8 cellular contexts compared by ENCODE assay signal in genomic region chr4:15001248-15001824, GRCh38. TPM values are rescaled to one million over a fixed set of nuclear protein-coding genes. Genes with fewer than 3 reads are reported as not detected.
DNase-seq lines count a peak whose midpoint lies in the region; ATAC-seq, FAIRE-seq and TF ChIP-seq lines count a peak whose summit lies in the region.

No MANE protein-coding gene starts in this region.

- DNase-seq in CD4-positive, alpha-beta T cell = peak in 9 of 10 experiments; percentile 8 to 51 (median 25)
- peak; percentile 53 for DNase-seq in PC-3
- peak; percentile 52 for DNase-seq in activated naive CD4-positive, alpha-beta T cell treated with Interleukin-2 at 50 U/mL for 16 hours
- peak; percentile 33 to 42 for DNase-seq in frontal cortex (ENCODE audit: low spot score in 2 of 2)
- DNase-seq in neural progenitor cell (ENCODE audit: low spot score) = peak; percentile 73
- peak; percentile 18 to 84 (median 67) for DNase-seq in substantia nigra (lab: John Stamatoyannopoulos, UW)

- H4K20me1 ChIP-seq in PC-3 (ENCODE audit: low read length) (0 out of 2 replicates have a peak, but pooled peaks cover 5% of the 10 kb centered on the region), neural progenitor cell (ENCODE audit: low read depth) (peaks cover 16% of the 10 kb centered on the region)

- no peak for TF ChIP-seq CTCF in CD4-positive, alpha-beta T cell (IDR thresholded peaks at IDR 0.05)
- TF ChIP-seq CTCF in PC-3 (conservative IDR thresholded peaks at IDR 0.05; ENCODE audit: low read depth, low read length) (no peak), neural progenitor cell (IDR thresholded peaks at IDR 0.05) (peak; percentile 18)

- intact Hi-C loops in CD4-positive, alpha-beta T cell (cut with DNase I, micrococcal nuclease) = loop anchor here in 1 of 2 experiments (5.0 kb wide), 3 partner anchors 1226 to 1519 kb away; partner anchors contain the start of genes BOD1L1, RAB28 and TAPT1
- intact Hi-C loops in PC-3 (cut with micrococcal nuclease) = loop anchor here (1.0 to 10.0 kb wide), 5 partner anchors 84 to 1347 kb away; no protein-coding TSS in a partner anchor

- POLR2A ChIA-PET in CD4-positive, alpha-beta T cell (lab: Charles Lee) = interaction anchor here (1.0 to 1.8 kb wide), 6 partner anchors 15 to 715 kb away, joined by 3 to 7 read pairs (median 4); partner anchors contain the start of gene FBXL5
- POLR2A ChIA-PET in PC-3 (lab: Charles Lee; ENCODE audit: unreplicated experiment) = interaction anchor here (0.7 kb wide), 1 partner anchor 122 kb away, joined by 4 read pairs; no protein-coding TSS in a partner anchor

- no peak for FAIRE-seq in frontal cortex (lab: Jason Lieb, UNC)

- H3K4me2 ChIP-seq in PC-3 (ENCODE audit: low read length) = peak overlapping the region; percentile 93
- H3K4me2 ChIP-seq in neural progenitor cell = peak overlapping the region; percentile 89

- peaks cover 23% of the 10 kb centered on the region for H3K36me3 Mint-ChIP-seq in CD4-positive, alpha-beta T cell (ENCODE audit: low read depth)
- H3K36me3 Mint-ChIP-seq in neural progenitor cell = no peaks in the 10 kb centered on the region

- H3K9me3 ChIP-seq in CD4-positive, alpha-beta T cell (ENCODE audit: control insufficient read depth, low read length) = no peaks in the 10 kb centered on the region
- H3K9me3 ChIP-seq in PC-3 (ENCODE audit: low read length) = no peaks in the 10 kb centered on the region
- no peaks in the 10 kb centered on the region for H3K9me3 ChIP-seq in neural progenitor cell (ENCODE audit: low read depth)

- H3K27ac Mint-ChIP-seq in CD4-positive, alpha-beta T cell = peak overlapping the region; percentile 99
- H3K27ac Mint-ChIP-seq in neural progenitor cell = no peak overlapping the region

- no peaks in the 10 kb centered on the region for H3K27me3 ChIP-seq in CD4-positive, alpha-beta T cell (ENCODE audit: control insufficient read depth, insufficient read depth, low read length)
- H3K27me3 ChIP-seq in PC-3 (ENCODE audit: low read length) (no peaks in the 10 kb centered on the region), neural progenitor cell (peaks cover 26% of the 10 kb centered on the region)

- H3K27me3 Mint-ChIP-seq in CD4-positive, alpha-beta T cell = no peaks in the 10 kb centered on the region
- H3K27me3 Mint-ChIP-seq in neural progenitor cell (ENCODE audit: insufficient read depth, low read depth) = peaks cover 13% of the 10 kb centered on the region

- H3K36me3 ChIP-seq in PC-3 (ENCODE audit: low read depth, low read length) (no peaks in the 10 kb centered on the region), neural progenitor cell (no peaks in the 10 kb centered on the region)

- H3K9me2 ChIP-seq in PC-3 (replicated peaks; ENCODE audit: low read length) = no peaks in the 10 kb centered on the region

- H3K4me3 Mint-ChIP-seq in CD4-positive, alpha-beta T cell = peak overlapping the region; percentile 99
- H3K4me3 Mint-ChIP-seq in neural progenitor cell = peak overlapping the region; percentile 89

- H3F3A ChIP-seq in PC-3 (ENCODE audit: low read length, unreplicated experiment) (no peaks in the 10 kb centered on the region), neural progenitor cell (ENCODE audit: low read depth) (peaks cover 14% of the 10 kb centered on the region)

- H3K27ac ChIP-seq in CD4-positive, alpha-beta T cell (ENCODE audit: low read depth, low read length) = peak overlapping the region; percentile 100
- H3K27ac ChIP-seq in PC-3 (ENCODE audit: low read length) = peak overlapping the region; percentile 83
- no peak overlapping the region for H3K27ac ChIP-seq in neural progenitor cell
- peak overlapping the region; percentile 100 for H3K27ac ChIP-seq in substantia nigra (ENCODE audit: low read depth, low read length, poor library complexity, severe bottlenecking)

- peaks cover 13% of the 10 kb centered on the region; the same call in 1 of the 2 replicates for H3K4me1 ChIP-seq in PC-3 (ENCODE audit: insufficient read depth, low read length)
- peaks cover 6% of the 10 kb centered on the region for H3K4me1 ChIP-seq in neural progenitor cell

- BruUV-seq in PC-3 (replicated peaks; lab: Mats Ljungman, UMichigan) = TSS peak; percentile 56

- H3K9ac ChIP-seq in PC-3 (ENCODE audit: low read length) = peak overlapping the region; percentile 78
- no peak overlapping the region for H3K9ac ChIP-seq in neural progenitor cell

- H2AFZ ChIP-seq in PC-3 (ENCODE audit: low read length) = peak overlapping the region; percentile 98
- peak overlapping the region; percentile 83 for H2AFZ ChIP-seq in neural progenitor cell (replicated peaks)

- ATAC-seq in CD4-positive, alpha-beta T cell (ENCODE audit: poor library complexity) = peak; percentile 7
- peak; percentile 18 for ATAC-seq in GM19372 (IDR thresholded peaks at IDR 0.05; ENCODE audit: low read depth, unreplicated experiment)
- ATAC-seq in HG03457 (IDR thresholded peaks at IDR 0.05; ENCODE audit: unreplicated experiment) = peak; percentile 16
- peak; percentile 6 for ATAC-seq in PC-3

- H3K9me3 Mint-ChIP-seq in CD4-positive, alpha-beta T cell = no peaks in the 10 kb centered on the region
- H3K9me3 Mint-ChIP-seq in neural progenitor cell = peaks cover 4% of the 10 kb centered on the region

- H3K4me3 ChIP-seq in PC-3 (ENCODE audit: low read length) = peak overlapping the region; percentile 96
- peak overlapping the region; percentile 74 for H3K4me3 ChIP-seq in neural progenitor cell

- H3K4me1 Mint-ChIP-seq in CD4-positive, alpha-beta T cell (ENCODE audit: low read depth) = peaks cover 22% of the 10 kb centered on the region
- peaks cover 9% of the 10 kb centered on the region for H3K4me1 Mint-ChIP-seq in neural progenitor cell

- peaks cover 24% of the 10 kb centered on the region for H3K79me2 ChIP-seq in PC-3 (ENCODE audit: low read length)
- H3K79me2 ChIP-seq in neural progenitor cell (ENCODE audit: low read depth) = no peaks in the 10 kb centered on the region

- CTCF ChIA-PET in CD4-positive, alpha-beta T cell (lab: Charles Lee) = interaction anchor here (1.1 to 1.3 kb wide), 3 partner anchors 9 to 648 kb away, joined by 3 to 4 read pairs (median 3); no protein-coding TSS in a partner anchor
- CTCF ChIA-PET in PC-3 (lab: Charles Lee) = interaction anchor here (0.6 to 0.7 kb wide), 2 partner anchors 159 to 395 kb away, joined by 3 to 5 read pairs; no protein-coding TSS in a partner anchor

RNA-seq across cellular contexts. Expression of gene CPEB2, which starts 0.9 kb away (rescaled TPM):
- 10 to 100 TPM; 26.4 to 27.0 TPM for total RNA-seq in CD4-positive, alpha-beta T cell
- 1.8 and 2.4 TPM in 2 replicates for total RNA-seq in PC-3 (2014; rRNA removed)
- 26.9 TPM for total RNA-seq in frontal cortex
- total RNA-seq in neural progenitor cell (ENCODE audit: low replicate concordance) = 1.3 and 1.9 TPM in 2 replicates
